In the genomic region with DNA sequence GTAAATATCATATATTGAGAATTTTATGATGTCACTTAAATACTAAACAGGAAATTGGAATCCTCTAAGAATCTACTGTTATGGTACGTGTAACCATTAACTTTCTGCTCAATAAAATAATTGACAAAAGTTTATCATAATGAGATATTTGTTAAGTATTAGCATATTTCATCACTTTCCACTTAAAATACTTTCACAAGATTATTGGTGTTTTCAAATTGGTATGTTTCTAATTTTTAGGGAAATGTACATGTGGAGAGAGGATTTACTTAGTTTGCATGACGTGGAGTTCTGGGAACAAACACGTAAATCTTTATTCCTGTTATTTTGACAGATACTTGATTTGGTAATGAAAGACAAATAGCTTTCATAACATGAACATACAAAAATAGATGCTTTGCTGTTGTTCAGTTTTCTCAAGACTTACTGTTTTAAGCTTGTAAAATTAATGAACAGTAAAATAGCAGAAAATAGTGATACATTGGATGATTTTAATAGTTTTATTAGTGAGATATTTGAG, we compare ENCODE assay signal across 10 cellular contexts. TPM values are rescaled to one million over a fixed set of nuclear protein-coding genes. Genes with fewer than 3 reads are reported as not detected.
DNase-seq lines count a peak whose midpoint lies in the region; ATAC-seq and TF ChIP-seq lines count a peak whose summit lies in the region.
"Had no signal": no experiment of that assay in that cellular context is flagged by ENCODE, and none has a peak within 500 bp of the region (broad histone marks: within the 10 kb centered on the region; RNA-seq: fewer than 3 reads in every experiment).

No MANE protein-coding gene starts in this region.

- peaks cover 46% of the 10 kb centered on the region for H3K36me3 Mint-ChIP-seq in T-helper 2 cell treated with Interferon-gamma antibody and Interleukin-4, amounts not matched to agents 5 μg/mL and 100 μg/mL, for 36 hours (ENCODE audit: low read depth)
- H3K36me3 Mint-ChIP-seq in activated CD8-positive, alpha-beta T cell treated with anti-CD3 and anti-CD28 coated beads for 36 hours (ENCODE audit: low read depth) = peaks cover 39% of the 10 kb centered on the region
- no peaks in the 10 kb centered on the region for H3K36me3 Mint-ChIP-seq in glutamatergic neuron (ENCODE audit: unreplicated experiment)
- peaks cover 8% of the 10 kb centered on the region for H3K36me3 Mint-ChIP-seq in stimulated activated memory B cell treated with anti-CD40 and anti-IgM and Interleukin-4, amounts not matched to agents 10 μg/mL and 1 μg/mL and 100 μg/mL, for 72 hours

- ATAC-seq in activated CD8-positive, alpha-beta T cell treated with anti-CD3 and anti-CD28 coated beads for 36 hours = no peak
- ATAC-seq in stimulated activated memory B cell treated with anti-CD40 and anti-IgM and Interleukin-4, amounts not matched to agents 10 μg/mL and 1 μg/mL and 100 μg/mL, for 72 hours = no peak
- ATAC-seq in left colon = no peak

- CTCF ChIA-PET in activated CD8-positive, alpha-beta T cell treated with anti-CD3 and anti-CD28 coated beads for 36 hours (lab: Charles Lee) = interaction anchor here (1.4 kb wide), 1 partner anchor 31 kb away, joined by 3 read pairs; no protein-coding TSS in a partner anchor

- no peak for TF ChIP-seq CTCF in activated CD8-positive, alpha-beta T cell treated with anti-CD3 and anti-CD28 coated beads for 36 hours (IDR thresholded peaks at IDR 0.05)
- no peak for TF ChIP-seq CTCF in glutamatergic neuron (IDR thresholded peaks at IDR 0.05; ENCODE audit: partially characterized antibody, unreplicated experiment)

- POLR2A ChIA-PET in activated CD8-positive, alpha-beta T cell treated with anti-CD3 and anti-CD28 coated beads for 36 hours (lab: Charles Lee) = interaction anchor here (1.0 to 3.4 kb wide), 2 partner anchors 11 to 17 kb away, joined by 3 to 14 read pairs; no protein-coding TSS in a partner anchor

- intact Hi-C loops in activated CD8-positive, alpha-beta T cell treated with anti-CD3 and anti-CD28 coated beads for 36 hours (cut with micrococcal nuclease) = no loop called here
- intact Hi-C loops in left colon (cut with DNase I, micrococcal nuclease) = no loop called here

- peak overlapping the region; percentile 52 for H3K27ac Mint-ChIP-seq in T-helper 2 cell treated with Interferon-gamma antibody and Interleukin-4, amounts not matched to agents 5 μg/mL and 100 μg/mL, for 36 hours
- peak overlapping the region; percentile 98 for H3K27ac Mint-ChIP-seq in activated CD8-positive, alpha-beta T cell treated with anti-CD3 and anti-CD28 coated beads for 36 hours
- H3K27ac Mint-ChIP-seq in glutamatergic neuron (ENCODE audit: unreplicated experiment) = no peak overlapping the region
- peak overlapping the region; percentile 98 for H3K27ac Mint-ChIP-seq in stimulated activated memory B cell treated with anti-CD40 and anti-IgM and Interleukin-4, amounts not matched to agents 10 μg/mL and 1 μg/mL and 100 μg/mL, for 72 hours

- peak overlapping the region; percentile 88 for H3K4me3 Mint-ChIP-seq in T-helper 2 cell treated with Interferon-gamma antibody and Interleukin-4, amounts not matched to agents 5 μg/mL and 100 μg/mL, for 36 hours
- peak overlapping the region; percentile 94 for H3K4me3 Mint-ChIP-seq in activated CD8-positive, alpha-beta T cell treated with anti-CD3 and anti-CD28 coated beads for 36 hours
- peak overlapping the region; percentile 87 for H3K4me3 Mint-ChIP-seq in glutamatergic neuron (ENCODE audit: unreplicated experiment)
- H3K4me3 Mint-ChIP-seq in stimulated activated memory B cell treated with anti-CD40 and anti-IgM and Interleukin-4, amounts not matched to agents 10 μg/mL and 1 μg/mL and 100 μg/mL, for 72 hours = peak overlapping the region; percentile 26

- H3K4me1 Mint-ChIP-seq in T-helper 2 cell treated with Interferon-gamma antibody and Interleukin-4, amounts not matched to agents 5 μg/mL and 100 μg/mL, for 36 hours (ENCODE audit: low read depth) = peaks cover 58% of the 10 kb centered on the region
- peaks cover 51% of the 10 kb centered on the region for H3K4me1 Mint-ChIP-seq in activated CD8-positive, alpha-beta T cell treated with anti-CD3 and anti-CD28 coated beads for 36 hours (ENCODE audit: low read depth)
- peaks cover 16% of the 10 kb centered on the region for H3K4me1 Mint-ChIP-seq in glutamatergic neuron (ENCODE audit: low read depth, unreplicated experiment)
- H3K4me1 Mint-ChIP-seq in stimulated activated memory B cell treated with anti-CD40 and anti-IgM and Interleukin-4, amounts not matched to agents 10 μg/mL and 1 μg/mL and 100 μg/mL, for 72 hours = peaks cover 48% of the 10 kb centered on the region

- no peaks in the 10 kb centered on the region for H3K9me3 Mint-ChIP-seq in T-helper 2 cell treated with Interferon-gamma antibody and Interleukin-4, amounts not matched to agents 5 μg/mL and 100 μg/mL, for 36 hours
- no peaks in the 10 kb centered on the region for H3K9me3 Mint-ChIP-seq in activated CD8-positive, alpha-beta T cell treated with anti-CD3 and anti-CD28 coated beads for 36 hours
- peaks cover 4% of the 10 kb centered on the region for H3K9me3 Mint-ChIP-seq in glutamatergic neuron (ENCODE audit: unreplicated experiment)
- H3K9me3 Mint-ChIP-seq in stimulated activated memory B cell treated with anti-CD40 and anti-IgM and Interleukin-4, amounts not matched to agents 10 μg/mL and 1 μg/mL and 100 μg/mL, for 72 hours = no peaks in the 10 kb centered on the region

- H3K27me3 Mint-ChIP-seq in T-helper 2 cell treated with Interferon-gamma antibody and Interleukin-4, amounts not matched to agents 5 μg/mL and 100 μg/mL, for 36 hours (ENCODE audit: low read depth) = no peaks in the 10 kb centered on the region
- no peaks in the 10 kb centered on the region for H3K27me3 Mint-ChIP-seq in activated CD8-positive, alpha-beta T cell treated with anti-CD3 and anti-CD28 coated beads for 36 hours
- no peaks in the 10 kb centered on the region for H3K27me3 Mint-ChIP-seq in glutamatergic neuron (ENCODE audit: unreplicated experiment)
- H3K27me3 Mint-ChIP-seq in stimulated activated memory B cell treated with anti-CD40 and anti-IgM and Interleukin-4, amounts not matched to agents 10 μg/mL and 1 μg/mL and 100 μg/mL, for 72 hours = no peaks in the 10 kb centered on the region

- DNase-seq in T-helper 2 cell treated with Interferon-gamma antibody and Interleukin-4, amounts not matched to agents 5 μg/mL and 100 μg/mL, for 36 hours (ENCODE audit: low spot score) = no peak
- no peak for DNase-seq in T-helper 2 cell
- DNase-seq in activated CD8-positive, alpha-beta T cell treated with anti-CD3 and anti-CD28 coated beads for 36 hours = no peak
- DNase-seq in glutamatergic neuron = no peak
- no peak for DNase-seq in left colon
- no peak for DNase-seq in NCI-H510A (lab: John Stamatoyannopoulos, UW)
- no peak for DNase-seq in NCI-H510A treated with DMSO at 0.1 percent for 48 hours (lab: John Stamatoyannopoulos, UW)
- DNase-seq: AML-193, kidney glomerular epithelial cell had no signal

RNA-seq across cellular contexts. Expression of gene SRSF11, which starts 1.6 kb away (rescaled TPM):
- 100 to 1,000 TPM; 194 to 203 TPM for total RNA-seq in activated CD8-positive, alpha-beta T cell treated with anti-CD3 and anti-CD28 coated beads for 36 hours
- total RNA-seq in glutamatergic neuron (ENCODE audit: unreplicated experiment) (265 TPM), left colon (100 to 1,000 TPM in 1 of 2 donors, 10 to 100 TPM in 1; 97.8 to 102 TPM)

RNA-seq across cellular contexts. Expression of gene LRRC40, which starts 17.4 kb away (rescaled TPM):
- 10 to 100 TPM; 20.9 to 21.0 TPM for total RNA-seq in activated CD8-positive, alpha-beta T cell treated with anti-CD3 and anti-CD28 coated beads for 36 hours
- total RNA-seq in glutamatergic neuron (ENCODE audit: unreplicated experiment) (47.2 TPM), left colon (1 to 10 TPM; 9.6 to 9.7 TPM)

Comparison
In these comparisons a context has a peak if more than half of its experiments do, and no peak if none do; other contexts are left out.
1. H3K4me3 Mint-ChIP-seq: peak in every context shown above with its lines; median percentile 94 in activated CD8-positive, alpha-beta T cell treated with anti-CD3 and anti-CD28 coated beads for 36 hours; 88 in T-helper 2 cell treated with Interferon-gamma antibody and Interleukin-4, amounts not matched to agents 5 μg/mL and 100 μg/mL, for 36 hours; 87 in glutamatergic neuron; 26 in stimulated activated memory B cell treated with anti-CD40 and anti-IgM and Interleukin-4, amounts not matched to agents 10 μg/mL and 1 μg/mL and 100 μg/mL, for 72 hours.